ENCODE assay signal across 1 cellular context in genomic region chr9:72382405-72382804, GRCh38.
TF ChIP-seq lines count a peak whose summit lies in the region.

No MANE protein-coding gene starts in this region.

TF ChIP-seq in GM23338, 12 proteins besides CTCF, POLR2A, EP300 and RAD21 (continued from another document):
- TF ChIP-seq ZNF462 (CRISPR knock-in tag; IDR thresholded peaks at IDR 0.05) (no peak), POLR2AphosphoS5 (IDR thresholded peaks at IDR 0.05; ENCODE audit: low read depth) (no peak), ZNF114 (CRISPR knock-in tag; IDR thresholded peaks at IDR 0.05) (no peak), STAT1 (IDR thresholded peaks at IDR 0.05; ENCODE audit: unreplicated experiment) (no peak), EZH2 (IDR thresholded peaks at IDR 0.05; ENCODE audit: low read depth, unreplicated experiment) (no peak), JUNB (IDR thresholded peaks at IDR 0.05; ENCODE audit: unreplicated experiment) (no peak)
